In the genomic region with DNA sequence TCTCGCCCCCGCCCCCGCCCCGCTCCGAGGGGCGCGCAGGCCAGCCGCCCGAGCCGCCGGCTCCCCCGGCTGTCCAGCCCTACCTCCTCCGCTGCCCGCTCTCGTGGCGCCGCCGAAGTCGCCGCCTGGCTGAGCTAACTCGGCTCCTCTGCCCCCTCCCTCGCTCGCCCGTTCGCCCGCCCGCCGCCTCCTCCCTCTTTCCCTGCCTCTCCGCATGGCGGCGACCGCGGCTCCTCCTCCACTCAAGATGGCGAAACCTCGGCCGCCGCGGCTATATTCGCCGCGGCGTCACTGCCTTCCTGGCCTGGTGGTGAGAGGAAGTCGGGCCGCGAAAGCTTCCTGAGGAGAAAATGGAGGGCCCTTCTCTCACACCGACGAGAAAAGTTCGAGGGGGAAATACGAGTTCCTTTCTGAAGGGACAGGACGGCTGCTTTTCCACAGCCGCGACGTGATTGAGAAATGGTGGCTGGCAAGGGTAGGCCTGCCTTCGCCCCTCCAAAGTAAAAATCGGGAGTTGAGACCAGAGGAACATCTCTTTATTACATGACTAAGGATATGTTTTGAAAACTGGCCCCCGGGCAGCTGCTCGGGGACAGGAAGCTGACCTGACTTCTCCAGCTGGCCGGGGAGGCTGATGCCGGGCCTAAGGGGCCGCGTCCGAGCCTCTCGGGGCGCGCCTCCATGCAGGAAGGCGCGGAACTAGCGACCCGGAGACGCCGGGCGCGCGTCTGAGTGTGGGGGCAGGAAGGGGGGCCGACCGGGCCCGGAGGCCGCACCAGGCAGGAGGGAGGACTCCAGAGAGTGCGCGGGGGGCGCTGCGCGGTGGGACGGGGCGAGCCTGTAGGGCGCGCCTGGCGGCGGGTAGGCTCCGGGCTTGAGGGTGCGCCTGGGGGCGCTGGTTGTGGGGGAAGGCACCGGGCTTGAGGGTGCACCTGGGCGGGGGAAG, we compare ENCODE assay signal across 1 cellular context.
A peak's percentile ranks its signal among the peaks of the same experiment; 100 is the strongest.
TF ChIP-seq lines count a peak whose summit lies in the region.

A gene with protein sequence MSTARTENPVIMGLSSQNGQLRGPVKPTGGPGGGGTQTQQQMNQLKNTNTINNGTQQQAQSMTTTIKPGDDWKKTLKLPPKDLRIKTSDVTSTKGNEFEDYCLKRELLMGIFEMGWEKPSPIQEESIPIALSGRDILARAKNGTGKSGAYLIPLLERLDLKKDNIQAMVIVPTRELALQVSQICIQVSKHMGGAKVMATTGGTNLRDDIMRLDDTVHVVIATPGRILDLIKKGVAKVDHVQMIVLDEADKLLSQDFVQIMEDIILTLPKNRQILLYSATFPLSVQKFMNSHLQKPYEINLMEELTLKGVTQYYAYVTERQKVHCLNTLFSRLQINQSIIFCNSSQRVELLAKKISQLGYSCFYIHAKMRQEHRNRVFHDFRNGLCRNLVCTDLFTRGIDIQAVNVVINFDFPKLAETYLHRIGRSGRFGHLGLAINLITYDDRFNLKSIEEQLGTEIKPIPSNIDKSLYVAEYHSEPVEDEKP (minus strand): TSS at position 150 of the 946 bp plus-strand sequence. CDS start 4,913 bp downstream, outside the sequence.

TF ChIP-seq in K562, 482 proteins besides CTCF, POLR2A, EP300 and RAD21 (continued from another document and continues in another):
- TF ChIP-seq, protein P1, sequence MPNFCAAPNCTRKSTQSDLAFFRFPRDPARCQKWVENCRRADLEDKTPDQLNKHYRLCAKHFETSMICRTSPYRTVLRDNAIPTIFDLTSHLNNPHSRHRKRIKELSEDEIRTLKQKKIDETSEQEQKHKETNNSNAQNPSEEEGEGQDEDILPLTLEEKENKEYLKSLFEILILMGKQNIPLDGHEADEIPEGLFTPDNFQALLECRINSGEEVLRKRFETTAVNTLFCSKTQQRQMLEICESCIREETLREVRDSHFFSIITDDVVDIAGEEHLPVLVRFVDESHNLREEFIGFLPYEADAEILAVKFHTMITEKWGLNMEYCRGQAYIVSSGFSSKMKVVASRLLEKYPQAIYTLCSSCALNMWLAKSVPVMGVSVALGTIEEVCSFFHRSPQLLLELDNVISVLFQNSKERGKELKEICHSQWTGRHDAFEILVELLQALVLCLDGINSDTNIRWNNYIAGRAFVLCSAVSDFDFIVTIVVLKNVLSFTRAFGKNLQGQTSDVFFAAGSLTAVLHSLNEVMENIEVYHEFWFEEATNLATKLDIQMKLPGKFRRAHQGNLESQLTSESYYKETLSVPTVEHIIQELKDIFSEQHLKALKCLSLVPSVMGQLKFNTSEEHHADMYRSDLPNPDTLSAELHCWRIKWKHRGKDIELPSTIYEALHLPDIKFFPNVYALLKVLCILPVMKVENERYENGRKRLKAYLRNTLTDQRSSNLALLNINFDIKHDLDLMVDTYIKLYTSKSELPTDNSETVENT (CRISPR knock-in tag; IDR thresholded peaks at IDR 0.05) = 0 out of 2 replicates have a peak, but pooled peaks have one; percentile 56
- TF ChIP-seq, protein P2, sequence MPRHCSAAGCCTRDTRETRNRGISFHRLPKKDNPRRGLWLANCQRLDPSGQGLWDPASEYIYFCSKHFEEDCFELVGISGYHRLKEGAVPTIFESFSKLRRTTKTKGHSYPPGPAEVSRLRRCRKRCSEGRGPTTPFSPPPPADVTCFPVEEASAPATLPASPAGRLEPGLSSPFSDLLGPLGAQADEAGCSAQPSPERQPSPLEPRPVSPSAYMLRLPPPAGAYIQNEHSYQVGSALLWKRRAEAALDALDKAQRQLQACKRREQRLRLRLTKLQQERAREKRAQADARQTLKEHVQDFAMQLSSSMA (CRISPR knock-in tag; IDR thresholded peaks at IDR 0.05) = no peak
- 0 out of 2 replicates have a peak, but pooled peaks have one; percentile 27 for TF ChIP-seq ZHX1 (conservative IDR thresholded peaks at IDR 0.05; ENCODE audit: low read length)
- TF ChIP-seq ARHGAP35 (IDR thresholded peaks at IDR 0.05; ENCODE audit: partially characterized antibody) = no peak
- no peak for TF ChIP-seq ZNF324 (CRISPR knock-in tag; IDR thresholded peaks at IDR 0.05)
- no peak for TF ChIP-seq TBL1XR1 (IDR thresholded peaks at IDR 0.05; ENCODE audit: low read length in 2 of 2)
- TF ChIP-seq ZNF561 (CRISPR knock-in tag; conservative IDR thresholded peaks at IDR 0.05) = no peak
- peak in 1 of 2 experiments; percentile 76; a peak in 2 of 4 replicates for TF ChIP-seq CSDE1 (IDR thresholded peaks at IDR 0.05)
- TF ChIP-seq SP1 (CRISPR knock-in tag; IDR thresholded peaks at IDR 0.05) = no peak
- 0 out of 2 replicates have a peak, but pooled peaks have one; percentile 56 for TF ChIP-seq ZNF79 (CRISPR knock-in tag; IDR thresholded peaks at IDR 0.05; ENCODE audit: low read depth)
- no peak for TF ChIP-seq BDP1 (IDR thresholded peaks at IDR 0.05; ENCODE audit: insufficient read depth, insufficient read length)
- TF ChIP-seq ZBTB1 (CRISPR knock-in tag; IDR thresholded peaks at IDR 0.05; ENCODE audit: borderline replicate concordance, low read depth) = peak; percentile 22; the same call in 1 of the 2 replicates
- TF ChIP-seq ZKSCAN1 (IDR thresholded peaks at IDR 0.05; ENCODE audit: low read depth, low read length) = no peak
- TF ChIP-seq C11orf30 (IDR thresholded peaks at IDR 0.05; ENCODE audit: low read depth) = no peak
- no peak; the same call in none of the 2 replicates for TF ChIP-seq TEAD4 (IDR thresholded peaks at IDR 0.05; ENCODE audit: low read length)
- no peak for TF ChIP-seq TEAD4 (CRISPR knock-in tag; IDR thresholded peaks at IDR 0.05; ENCODE audit: borderline replicate concordance)
- TF ChIP-seq KDM5B (IDR thresholded peaks at IDR 0.05; ENCODE audit: insufficient replicate concordance, low read depth, low read length) = peak; percentile 94
- no peak for TF ChIP-seq NFYB (IDR thresholded peaks at IDR 0.05; ENCODE audit: extremely low read depth, insufficient read length)
- TF ChIP-seq COPS2 (conservative IDR thresholded peaks at IDR 0.05) = no peak
- no peak for TF ChIP-seq NCOA4 (IDR thresholded peaks at IDR 0.05; ENCODE audit: partially characterized antibody)
- TF ChIP-seq POLR2G (IDR thresholded peaks at IDR 0.05; ENCODE audit: low read depth, low read length) = peak; percentile 92
- TF ChIP-seq E2F3 (CRISPR knock-in tag; IDR thresholded peaks at IDR 0.05) = no peak
- peak; percentile 18; the same call in 1 of the 2 replicates for TF ChIP-seq SMARCA4 (IDR thresholded peaks at IDR 0.05)
- no peak for TF ChIP-seq NUFIP1 (IDR thresholded peaks at IDR 0.05; ENCODE audit: partially characterized antibody)
- 0 out of 2 replicates have a peak, but pooled peaks have one; percentile 79 for TF ChIP-seq RBM34 (IDR thresholded peaks at IDR 0.05; ENCODE audit: borderline replicate concordance, insufficient read depth, low read length)
- no peak for TF ChIP-seq ZNF696 (CRISPR knock-in tag; conservative IDR thresholded peaks at IDR 0.05)
- TF ChIP-seq ZNF586 (CRISPR knock-in tag; conservative IDR thresholded peaks at IDR 0.05) = no peak
- no peak for TF ChIP-seq ZNF318 (IDR thresholded peaks at IDR 0.05; ENCODE audit: borderline replicate concordance in 1 of 2, low read depth in 1 of 2)
- TF ChIP-seq LEF1 (IDR thresholded peaks at IDR 0.05) = no peak
- 0 out of 2 replicates have a peak, but pooled peaks have one; percentile 3 for TF ChIP-seq TCF3 (CRISPR knock-in tag; IDR thresholded peaks at IDR 0.05)
- no peak for TF ChIP-seq ZBTB12 (CRISPR knock-in tag; IDR thresholded peaks at IDR 0.05)
- no peak for TF ChIP-seq ZNF77 (CRISPR knock-in tag; IDR thresholded peaks at IDR 0.05)
- no peak for TF ChIP-seq SAFB (IDR thresholded peaks at IDR 0.05; ENCODE audit: borderline replicate concordance, low read depth, low read length)
- TF ChIP-seq, protein P3, sequence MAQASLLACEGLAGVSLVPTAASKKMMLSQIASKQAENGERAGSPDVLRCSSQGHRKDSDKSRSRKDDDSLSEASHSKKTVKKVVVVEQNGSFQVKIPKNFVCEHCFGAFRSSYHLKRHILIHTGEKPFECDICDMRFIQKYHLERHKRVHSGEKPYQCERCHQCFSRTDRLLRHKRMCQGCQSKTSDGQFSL (CRISPR knock-in tag; IDR thresholded peaks at IDR 0.05) = peak; percentile 38; the same call in 1 of the 2 replicates
- TF ChIP-seq, protein P3 (tag; IDR thresholded peaks at IDR 0.05) = no peak
- no peak for TF ChIP-seq TCF7L2 (IDR thresholded peaks at IDR 0.05; ENCODE audit: low read depth, low read length)
- TF ChIP-seq MTF1 (CRISPR knock-in tag; IDR thresholded peaks at IDR 0.05; ENCODE audit: borderline replicate concordance) = no peak
- TF ChIP-seq RBM22 (IDR thresholded peaks at IDR 0.05; ENCODE audit: low read depth, low read length, poor library complexity, severe bottlenecking) = peak; percentile 15
